Comparison of ENCODE assay signal across 18 cellular contexts in genomic region chr3:189673535-189673934, GRCh38. TPM values are rescaled to one million over a fixed set of nuclear protein-coding genes. Genes with fewer than 3 reads are reported as not detected.
DNase-seq lines count a peak whose midpoint lies in the region; ATAC-seq, FAIRE-seq and TF ChIP-seq lines count a peak whose summit lies in the region.
"Had no signal": no experiment of that assay in that cellular context is flagged by ENCODE, and none has a peak within 500 bp of the region (broad histone marks: within the 10 kb centered on the region; RNA-seq: fewer than 3 reads in every experiment).

No MANE protein-coding gene starts in this region.

- H3K4ac ChIP-seq in H9 (ENCODE audit: low read depth, low read length), result no peak overlapping the region

- 32% methylated on average over 2 of the region's 2 CpGs for WGBS in A549 (ENCODE audit: missing lambda C conversion rate)
- no CpG with 5 or more reads among the region's 2 CpGs for WGBS in H9 (ENCODE audit: extremely low coverage, insufficient read length, low lambda C conversion rate)

- no peaks in the 10 kb centered on the region for H3K9me3 Mint-ChIP-seq in H9

- no peak overlapping the region for H2BK12ac ChIP-seq in H9 (ENCODE audit: insufficient read length, low read depth, low read length)

- H3K4me1 ChIP-seq in A549 (peaks cover 18% of the 10 kb centered on the region; the same call in 2 of the 3 replicates), H9 (ENCODE audit: insufficient read depth, low read length) (no peaks in the 10 kb centered on the region)
- H3K4me1 ChIP-seq: tibial nerve had no signal

- DNase-seq in A549 (ENCODE audit: low read depth in 1 of 2, low spot score in 1 of 2), result no peak
- DNase-seq in KG1 (lab: John Stamatoyannopoulos, UW), result no peak
- DNase-seq in T1000 (lab: John Stamatoyannopoulos, UW), result no peak
- DNase-seq in H9, result no peak
- no peak for DNase-seq in NCI-H524 (lab: John Stamatoyannopoulos, UW)
- DNase-seq: activated CD4-positive, alpha-beta T cell treated with anti-CD3 and anti-CD28 coated beads, Interleukin-2, amount 50 U/mL, for 1 hour; activated naive CD4-positive, alpha-beta T cell; hippocampal formation; Kasumi-1; left ventricle myocardium superior; NCI-H2029 treated with DMSO at 0.1 percent for 48 hours; small intestine had no signal

- POLR2A ChIA-PET in A549 (lab: Yijun Ruan, JAX), result no interaction called here

- H3K23ac ChIP-seq in H9 (ENCODE audit: insufficient read length, low read depth, low read length), result no peak overlapping the region

- no peak overlapping the region for H3T11ph ChIP-seq in H9 (ENCODE audit: low read length)

- H3K9ac ChIP-seq in H9 (ENCODE audit: extremely low read depth, insufficient read length, low read length), result no peak overlapping the region

- H3K4me2 ChIP-seq in A549, result peak overlapping the region; percentile 77; the same call in 2 of the 3 replicates
- no peak overlapping the region for H3K4me2 ChIP-seq in H9 (ENCODE audit: insufficient read depth, insufficient read length, low read length)

- ATAC-seq in A549 (no peak), GM18909 (IDR thresholded peaks at IDR 0.05; ENCODE audit: poor library complexity, unreplicated experiment) (peak; percentile 88), GM21723 (IDR thresholded peaks at IDR 0.05; ENCODE audit: unreplicated experiment) (peak; percentile 86), HG03159 (IDR thresholded peaks at IDR 0.05; ENCODE audit: unreplicated experiment) (peak; percentile 92)
- ATAC-seq: left ventricle myocardium superior had no signal

- H3K4me1 Mint-ChIP-seq in H9, result peaks cover 5 to 7% of the 10 kb centered on the region in 2 experiments

- H3K14ac ChIP-seq in H9 (ENCODE audit: insufficient read depth, low read length), result no peak overlapping the region

- no peak overlapping the region for H3K18ac ChIP-seq in H9 (ENCODE audit: insufficient read length, low read depth, low read length)

- no peak overlapping the region for H4K91ac ChIP-seq in H9 (ENCODE audit: insufficient read length, low read depth, low read length)

- H3K56ac ChIP-seq in H9 (ENCODE audit: insufficient read length, low read depth, low read length), result no peak overlapping the region

- H2BK5ac ChIP-seq in H9 (ENCODE audit: insufficient read length, low read length), result no peak overlapping the region

- H2AFZ ChIP-seq in H9 (ENCODE audit: low read length), result no peak overlapping the region

- CTCF ChIA-PET in A549 (lab: Yijun Ruan, JAX), result no interaction called here

- H3K27ac ChIP-seq in A549, result peak overlapping the region in 1 of 2 experiments; percentile 48; a peak in 2 of 6 replicates
- no peak overlapping the region for H3K27ac ChIP-seq in H9 (ENCODE audit: insufficient read length, low read depth, low read length)
- H3K27ac ChIP-seq: 22Rv1, cardiac muscle cell, tibial nerve had no signal

- H3K79me1 ChIP-seq in H9 (ENCODE audit: insufficient read depth, low read depth, low read length, poor library complexity, severe bottlenecking), result no peaks in the 10 kb centered on the region

- H3K9me3 ChIP-seq in A549 (0 out of 3 replicates have a peak, but pooled peaks cover 3% of the 10 kb centered on the region), H9 (ENCODE audit: control insufficient read depth, low read depth, low read length) (no peaks in the 10 kb centered on the region)

- H2AK5ac ChIP-seq in H9 (ENCODE audit: insufficient read length, low read length), result no peak overlapping the region

- H2BK120ac ChIP-seq in H9 (ENCODE audit: low read depth, low read length, poor library complexity, severe bottlenecking), result no peak overlapping the region

- H4K8ac ChIP-seq in H9 (replicated peaks; ENCODE audit: insufficient read length, low read depth, low read length), result no peak overlapping the region

- peaks cover 3% of the 10 kb centered on the region for H3K27me3 Mint-ChIP-seq in H9 (ENCODE audit: low read depth)

- no peak for TF ChIP-seq RAD21 in A549 (conservative IDR thresholded peaks at IDR 0.05 in 1 of 2, IDR thresholded peaks at IDR 0.05 in 1 of 2)

- H3K4me3 ChIP-seq in A549, result no peak overlapping the region
- H3K4me3 ChIP-seq: cardiac muscle cell, tibial nerve had no signal

- no peak for FAIRE-seq in A549 (lab: Jason Lieb, UNC)
- FAIRE-seq: small intestine had no signal

- no peak overlapping the region for H3K4me3 Mint-ChIP-seq in H9

- no peak for TF ChIP-seq EP300 in A549 (IDR thresholded peaks at IDR 0.05)

- H4K20me1 ChIP-seq in H9 (ENCODE audit: control insufficient read depth, insufficient read depth, insufficient read length), result no peaks in the 10 kb centered on the region

- H2BK15ac ChIP-seq in H9 (ENCODE audit: low read depth, low read length), result no peak overlapping the region

- H3K79me2 ChIP-seq in H9 (ENCODE audit: insufficient read depth, low read length), result no peaks in the 10 kb centered on the region

- TF ChIP-seq CTCF in A549 (IDR thresholded peaks at IDR 0.05) (no peak), H9 (conservative IDR thresholded peaks at IDR 0.05) (no peak)

- no peak overlapping the region for H3K27ac Mint-ChIP-seq in H9

- H3K23me2 ChIP-seq in H9 (ENCODE audit: insufficient read length, low read depth, low read length, poor library complexity, severe bottlenecking), result no peaks in the 10 kb centered on the region

- TF ChIP-seq POLR2A in A549 (IDR thresholded peaks at IDR 0.05; ENCODE audit: low read length), result no peak

- H2BK20ac ChIP-seq in H9 (ENCODE audit: low read depth, low read length, poor library complexity, severe bottlenecking), result no peak overlapping the region

- H3K36me3 Mint-ChIP-seq in H9 (ENCODE audit: insufficient read depth in 1 of 3, low read depth in 3 of 3), result no peaks in the 10 kb centered on the region; a peak in 1 of 7 replicates

- no peaks in the 10 kb centered on the region for H3K27me3 ChIP-seq in H9 (ENCODE audit: insufficient read depth, low read length)
- H3K27me3 ChIP-seq: cardiac muscle cell, tibial nerve had no signal

- H4K5ac ChIP-seq in H9 (ENCODE audit: insufficient read length, low read depth, low read length), result no peak overlapping the region

TF ChIP-seq in A549, 52 proteins besides CTCF, POLR2A, EP300 and RAD21:
- TF ChIP-seq ZSCAN20 (CRISPR knock-in tag; IDR thresholded peaks at IDR 0.05) (no peak), HOXA7 (CRISPR knock-in tag; IDR thresholded peaks at IDR 0.05) (no peak), RNF2 (IDR thresholded peaks at IDR 0.05; ENCODE audit: borderline replicate concordance, low read depth) (no peak), NPAS2 (CRISPR knock-in tag; IDR thresholded peaks at IDR 0.05; ENCODE audit: borderline replicate concordance) (no peak), PBX3 (IDR thresholded peaks at IDR 0.05) (no peak), USF2 (IDR thresholded peaks at IDR 0.05) (no peak), FOXS1 (CRISPR knock-in tag; IDR thresholded peaks at IDR 0.05) (no peak), CBX8 (IDR thresholded peaks at IDR 0.05) (no peak), CHD2 (IDR thresholded peaks at IDR 0.05; ENCODE audit: low read length, partially characterized antibody) (no peak)

RNA-seq across cellular contexts. Expression of gene TP63, which starts 42.3 kb away (rescaled TPM):
- polyA plus RNA-seq in A549 (2011; rRNA removed) (5.4 and 7.6 TPM in 2 replicates), A549 (2017; fragmentation: RNase III; extraction: RNeasy Plus Mini Kit Qiagen cat#74134 plus additional on column Dnase treatment) (0.97 to 2.1 TPM (median 1.5 TPM) in 3 replicates)
- polyA plus RNA-seq in A549 (2012; cell fraction: cytosol; rRNA removed), result 1.9 and 2.3 TPM in 2 replicates
- 3.9 and 4.4 TPM in 2 replicates for polyA plus RNA-seq in A549 (2012; cell fraction: nucleus; rRNA removed)
- 19.3 and 21.4 TPM in 2 replicates for polyA minus RNA-seq in A549 (2011; rRNA and poly(A)+ RNA removed)
- not detected in 2 replicates for total RNA-seq in H9 (2021)
- total RNA-seq: cardiac muscle cell had no signal
- polyA plus RNA-seq: cardiac muscle cell had no signal

Comparison
In these comparisons a context has a peak if more than half of its experiments do, and no peak if none do; other contexts are left out.
1. ATAC-seq: peak in GM18909 (single experiment), GM21723 (single experiment) and HG03159 (single experiment); none in A549 (0 of 2).